Comparison of ENCODE assay signal across 1 cellular context in the genomic region with DNA sequence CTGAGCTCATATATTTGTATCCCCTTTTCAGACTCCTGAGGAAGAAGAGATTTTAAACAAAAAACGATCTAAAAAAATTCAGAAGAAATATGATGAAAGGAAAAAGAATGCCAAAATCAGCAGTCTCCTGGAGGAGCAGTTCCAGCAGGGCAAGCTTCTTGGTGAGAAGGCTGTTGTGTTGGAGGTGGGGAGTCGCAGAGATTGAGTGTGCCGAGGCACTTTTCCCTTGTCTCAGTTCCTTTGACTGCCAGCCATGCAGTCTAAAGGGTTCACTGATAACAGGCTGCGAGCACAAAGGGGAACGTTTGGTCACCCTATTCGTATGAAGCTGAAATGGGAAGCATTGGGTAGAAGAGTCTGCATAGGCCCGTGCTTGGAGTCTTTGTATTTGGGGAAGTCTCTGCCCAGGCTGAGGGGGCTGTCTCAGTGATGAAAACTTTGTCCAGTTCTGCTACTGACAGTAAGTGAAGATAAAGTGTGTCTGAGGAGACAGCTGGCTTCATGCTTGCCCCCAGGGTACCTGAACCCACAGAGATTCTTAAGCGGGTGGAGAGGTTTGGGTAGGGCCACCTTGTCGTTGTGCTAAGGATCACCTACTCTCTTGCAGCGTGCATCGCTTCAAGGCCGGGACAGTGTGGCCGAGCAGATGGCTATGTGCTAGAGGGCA.
TF ChIP-seq lines count a peak whose summit lies in the region.

No MANE protein-coding gene starts in this region.

TF ChIP-seq in GM12878, 131 proteins besides CTCF, POLR2A, EP300 and RAD21:
- TF ChIP-seq RAD51 (IDR thresholded peaks at IDR 0.05) (no peak), PML (IDR thresholded peaks at IDR 0.05; ENCODE audit: low read length) (0 out of 2 replicates have a peak, but pooled peaks have one; percentile 27), MYB (IDR thresholded peaks at IDR 0.05; ENCODE audit: borderline replicate concordance, low read depth, low read length) (no peak), ZBED1 (IDR thresholded peaks at IDR 0.05; ENCODE audit: borderline replicate concordance) (no peak), YBX1 (IDR thresholded peaks at IDR 0.05) (no peak)
- TF ChIP-seq, protein P1, sequence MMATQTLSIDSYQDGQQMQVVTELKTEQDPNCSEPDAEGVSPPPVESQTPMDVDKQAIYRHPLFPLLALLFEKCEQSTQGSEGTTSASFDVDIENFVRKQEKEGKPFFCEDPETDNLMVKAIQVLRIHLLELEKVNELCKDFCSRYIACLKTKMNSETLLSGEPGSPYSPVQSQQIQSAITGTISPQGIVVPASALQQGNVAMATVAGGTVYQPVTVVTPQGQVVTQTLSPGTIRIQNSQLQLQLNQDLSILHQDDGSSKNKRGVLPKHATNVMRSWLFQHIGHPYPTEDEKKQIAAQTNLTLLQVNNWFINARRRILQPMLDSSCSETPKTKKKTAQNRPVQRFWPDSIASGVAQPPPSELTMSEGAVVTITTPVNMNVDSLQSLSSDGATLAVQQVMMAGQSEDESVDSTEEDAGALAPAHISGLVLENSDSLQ (IDR thresholded peaks at IDR 0.05) = no peak
- TF ChIP-seq, protein P2, sequence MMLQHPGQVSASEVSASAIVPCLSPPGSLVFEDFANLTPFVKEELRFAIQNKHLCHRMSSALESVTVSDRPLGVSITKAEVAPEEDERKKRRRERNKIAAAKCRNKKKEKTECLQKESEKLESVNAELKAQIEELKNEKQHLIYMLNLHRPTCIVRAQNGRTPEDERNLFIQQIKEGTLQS (IDR thresholded peaks at IDR 0.05; ENCODE audit: borderline replicate concordance, extremely low read depth, low read depth, low read length) = no peak
- TF ChIP-seq, protein P3, sequence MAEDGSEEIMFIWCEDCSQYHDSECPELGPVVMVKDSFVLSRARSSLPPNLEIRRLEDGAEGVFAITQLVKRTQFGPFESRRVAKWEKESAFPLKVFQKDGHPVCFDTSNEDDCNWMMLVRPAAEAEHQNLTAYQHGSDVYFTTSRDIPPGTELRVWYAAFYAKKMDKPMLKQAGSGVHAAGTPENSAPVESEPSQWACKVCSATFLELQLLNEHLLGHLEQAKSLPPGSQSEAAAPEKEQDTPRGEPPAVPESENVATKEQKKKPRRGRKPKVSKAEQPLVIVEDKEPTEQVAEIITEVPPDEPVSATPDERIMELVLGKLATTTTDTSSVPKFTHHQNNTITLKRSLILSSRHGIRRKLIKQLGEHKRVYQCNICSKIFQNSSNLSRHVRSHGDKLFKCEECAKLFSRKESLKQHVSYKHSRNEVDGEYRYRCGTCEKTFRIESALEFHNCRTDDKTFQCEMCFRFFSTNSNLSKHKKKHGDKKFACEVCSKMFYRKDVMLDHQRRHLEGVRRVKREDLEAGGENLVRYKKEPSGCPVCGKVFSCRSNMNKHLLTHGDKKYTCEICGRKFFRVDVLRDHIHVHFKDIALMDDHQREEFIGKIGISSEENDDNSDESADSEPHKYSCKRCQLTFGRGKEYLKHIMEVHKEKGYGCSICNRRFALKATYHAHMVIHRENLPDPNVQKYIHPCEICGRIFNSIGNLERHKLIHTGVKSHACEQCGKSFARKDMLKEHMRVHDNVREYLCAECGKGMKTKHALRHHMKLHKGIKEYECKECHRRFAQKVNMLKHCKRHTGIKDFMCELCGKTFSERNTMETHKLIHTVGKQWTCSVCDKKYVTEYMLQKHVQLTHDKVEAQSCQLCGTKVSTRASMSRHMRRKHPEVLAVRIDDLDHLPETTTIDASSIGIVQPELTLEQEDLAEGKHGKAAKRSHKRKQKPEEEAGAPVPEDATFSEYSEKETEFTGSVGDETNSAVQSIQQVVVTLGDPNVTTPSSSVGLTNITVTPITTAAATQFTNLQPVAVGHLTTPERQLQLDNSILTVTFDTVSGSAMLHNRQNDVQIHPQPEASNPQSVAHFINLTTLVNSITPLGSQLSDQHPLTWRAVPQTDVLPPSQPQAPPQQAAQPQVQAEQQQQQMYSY (CRISPR knock-in tag; IDR thresholded peaks at IDR 0.05) = no peak
- TF ChIP-seq, protein P4, sequence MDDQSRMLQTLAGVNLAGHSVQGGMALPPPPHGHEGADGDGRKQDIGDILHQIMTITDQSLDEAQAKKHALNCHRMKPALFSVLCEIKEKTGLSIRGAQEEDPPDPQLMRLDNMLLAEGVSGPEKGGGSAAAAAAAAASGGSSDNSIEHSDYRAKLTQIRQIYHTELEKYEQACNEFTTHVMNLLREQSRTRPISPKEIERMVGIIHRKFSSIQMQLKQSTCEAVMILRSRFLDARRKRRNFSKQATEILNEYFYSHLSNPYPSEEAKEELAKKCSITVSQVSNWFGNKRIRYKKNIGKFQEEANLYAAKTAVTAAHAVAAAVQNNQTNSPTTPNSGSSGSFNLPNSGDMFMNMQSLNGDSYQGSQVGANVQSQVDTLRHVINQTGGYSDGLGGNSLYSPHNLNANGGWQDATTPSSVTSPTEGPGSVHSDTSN (IDR thresholded peaks at IDR 0.05; ENCODE audit: insufficient replicate concordance, low read depth, low read length) = no peak
